Comparison of ENCODE assay signal across 28 cellular contexts in genomic region chr20:36929691-36930090, GRCh38. TPM values are rescaled to one million over a fixed set of nuclear protein-coding genes. Genes with fewer than 3 reads are reported as not detected.
A peak's percentile ranks its signal among the peaks of the same experiment; 100 is the strongest.
DNase-seq lines count a peak whose midpoint lies in the region; ATAC-seq, FAIRE-seq and TF ChIP-seq lines count a peak whose summit lies in the region.
"Had no signal": no experiment of that assay in that cellular context is flagged by ENCODE, and none has a peak within 500 bp of the region (broad histone marks: within the 10 kb centered on the region; RNA-seq: fewer than 3 reads in every experiment).

No MANE protein-coding gene starts in this region.

- H3K4me2 ChIP-seq in HepG2 (ENCODE audit: low read depth, low read length): no peak overlapping the region

- no peak for FAIRE-seq in HepG2 (lab: Jason Lieb, UNC)
- FAIRE-seq: colon, endometrium, GM12891, K562 had no signal

- TF ChIP-seq CTCF in HepG2 (CRISPR knock-in tag; IDR thresholded peaks at IDR 0.05): no peak
- TF ChIP-seq CTCF in right lobe of liver (IDR thresholded peaks at IDR 0.05): no peak
- TF ChIP-seq CTCF in tibial nerve (IDR thresholded peaks at IDR 0.05): no peak

- H3K4me1 Mint-ChIP-seq in T-cell: peaks cover 61 to 74% (median 62%) of the 10 kb centered on the region in 3 donors
- H3K4me1 Mint-ChIP-seq in dendritic cell treated with granulocyte-macrophage colony-stimulating factor and Interleukin-4, amounts not matched to agents 40 ng/mL and 50 ng/mL, for 4 days (ENCODE audit: low read depth): peaks cover 58% of the 10 kb centered on the region
- H3K4me1 Mint-ChIP-seq: brain, WTC11 had no signal

- H3K9me3 ChIP-seq in HepG2 (ENCODE audit: low read length): no peaks in the 10 kb centered on the region
- H3K9me3 ChIP-seq in right lobe of liver: no peaks in the 10 kb centered on the region
- no peaks in the 10 kb centered on the region for H3K9me3 ChIP-seq in tibial nerve

- no peak overlapping the region for H3K27ac ChIP-seq in HepG2 (ENCODE audit: extremely low read length, insufficient read depth, low read length)
- H3K27ac ChIP-seq in right lobe of liver: no peak overlapping the region
- peak overlapping the region in 3 of 4 donors; percentile 67 to 99 (median 90) for H3K27ac ChIP-seq in tibial nerve

- 97% methylated on average over 6 of the region's 6 CpGs for WGBS in HepG2 (ENCODE audit: low lambda C conversion rate)
- 97% methylated on average over 6 of the region's 6 CpGs for WGBS in right lobe of liver (ENCODE audit: insufficient coverage, low coverage, low lambda C conversion rate, missing lambda C conversion rate)
- 91 to 96% methylated on average over 6 of the region's 6 CpGs for WGBS in tibial nerve, 2 donors

- TF ChIP-seq RAD21 in HepG2 (CRISPR knock-in tag; IDR thresholded peaks at IDR 0.05): no peak

- no TSS peak for BruUV-seq in HepG2 (replicated peaks; lab: Mats Ljungman, UMichigan)

- ATAC-seq in HepG2 (no peak), right lobe of liver (no peak), T-cell (replicated peaks in 1 of 4) (no peak)
- ATAC-seq: K562; stimulated activated naive CD8-positive, alpha-beta T cell treated with anti-CD3 and anti-CD28 coated beads, Interleukin-15, Interleukin-2, amounts not matched to agents 100 U/mL and 50 U/mL, for 24 hours; WTC11 had no signal

- intact Hi-C loops in HepG2 (cut with micrococcal nuclease; ENCODE audit: unreplicated experiment) (no loop called here), right lobe of liver (cut with DNase I) (no loop called here)
- intact Hi-C loops in dendritic cell treated with granulocyte-macrophage colony-stimulating factor and Interleukin-4, amounts not matched to agents 40 ng/mL and 50 ng/mL, for 4 days (cut with micrococcal nuclease): loop anchor here (10.0 kb wide), 1 partner anchor 155 kb away; no protein-coding TSS in a partner anchor

- TF ChIP-seq EP300 in HepG2 (IDR thresholded peaks at IDR 0.05; ENCODE audit: low read depth in 2 of 2, low read length in 2 of 2) (no peak), HepG2 (CRISPR knock-in tag; IDR thresholded peaks at IDR 0.05; ENCODE audit: borderline replicate concordance) (no peak), tibial nerve (IDR thresholded peaks at IDR 0.05) (no peak)

- no peaks in the 10 kb centered on the region for H3K9me3 Mint-ChIP-seq in T-cell
- no peaks in the 10 kb centered on the region for H3K9me3 Mint-ChIP-seq in dendritic cell treated with granulocyte-macrophage colony-stimulating factor and Interleukin-4, amounts not matched to agents 40 ng/mL and 50 ng/mL, for 4 days
- H3K9me3 Mint-ChIP-seq: brain, WTC11 had no signal

- H3K4me3 ChIP-seq in HepG2 (replicated peaks in 1 of 3; ENCODE audit: insufficient read depth in 1 of 3, low read depth in 2 of 3, low read length in 3 of 3) (no peak overlapping the region), right lobe of liver (no peak overlapping the region), tibial nerve (no peak overlapping the region)
- H3K4me3 ChIP-seq: K562, skin epidermis had no signal

- POLR2A ChIA-PET in HepG2 (lab: Yijun Ruan, JAX) (no interaction called here), T-cell (lab: Charles Lee) (interaction anchor here in 1 of 2 donors (0.6 kb wide), 1 partner anchor 18 kb away, joined by 3 read pairs; no protein-coding TSS in a partner anchor)

- H3K79me2 ChIP-seq in HepG2 (ENCODE audit: insufficient read depth, low read length): no peaks in the 10 kb centered on the region

- DNase-seq in HepG2 (ENCODE audit: low spot score): no peak
- DNase-seq in right lobe of liver: no peak
- DNase-seq in T-cell: no peak
- DNase-seq in tibial nerve (ENCODE audit: low spot score in 2 of 2): no peak
- DNase-seq in COLO829 (ENCODE audit: low spot score): no peak
- no peak for DNase-seq in DMS153 (lab: John Stamatoyannopoulos, UW)
- no peak for DNase-seq in amygdala (lab: John Stamatoyannopoulos, UW)
- DNase-seq: COR-L47; glutamatergic neuron; kidney glomerular epithelial cell; NCI-H146; NCI-H2171 treated with DMSO at 0.1 percent for 48 hours; NCI-H524 treated with DMSO at 0.1 percent for 48 hours; stimulated activated CD4-positive, alpha-beta T cell treated with anti-CD3 and anti-CD28 coated beads, Interleukin-2, amount 100 ng/mL, for 48 hours; stimulated activated naive CD8-positive, alpha-beta T cell treated with anti-CD3 and anti-CD28 coated beads, Interleukin-15, Interleukin-2, amounts not matched to agents 100 U/mL and 50 U/mL, for 24 hours; T-helper 9 cell; trophoblast cell had no signal

- CTCF ChIA-PET in HepG2 (lab: Yijun Ruan, JAX; ENCODE audit: low intra/inter-chr PET ratio, low total read pairs): no interaction called here
- CTCF ChIA-PET in T-cell (lab: Charles Lee): interaction anchor here in 1 of 2 donors (0.7 to 1.3 kb wide), 2 partner anchors 40 to 248 kb away, joined by 4 read pairs; no protein-coding TSS in a partner anchor

- no peaks in the 10 kb centered on the region for H4K20me1 ChIP-seq in HepG2 (ENCODE audit: insufficient read depth, low read length)

- no peaks in the 10 kb centered on the region for H3K27me3 Mint-ChIP-seq in T-cell
- H3K27me3 Mint-ChIP-seq in dendritic cell treated with granulocyte-macrophage colony-stimulating factor and Interleukin-4, amounts not matched to agents 40 ng/mL and 50 ng/mL, for 4 days: no peaks in the 10 kb centered on the region
- H3K27me3 Mint-ChIP-seq: brain had no signal

- no peak overlapping the region for H3K9ac ChIP-seq in HepG2 (ENCODE audit: insufficient read depth, low read depth, low read length)

- no peak for TF ChIP-seq POLR2A in HepG2 (IDR thresholded peaks at IDR 0.05; ENCODE audit: insufficient read depth in 1 of 2, low read depth in 2 of 2, low read length in 2 of 2)
- no peak for TF ChIP-seq POLR2A in right lobe of liver (IDR thresholded peaks at IDR 0.05)
- TF ChIP-seq POLR2A in tibial nerve (IDR thresholded peaks at IDR 0.05): no peak

- peak overlapping the region in 1 of 3 donors; percentile 78 for H3K4me3 Mint-ChIP-seq in T-cell
- H3K4me3 Mint-ChIP-seq in dendritic cell treated with granulocyte-macrophage colony-stimulating factor and Interleukin-4, amounts not matched to agents 40 ng/mL and 50 ng/mL, for 4 days: no peak overlapping the region
- H3K4me3 Mint-ChIP-seq: brain, WTC11 had no signal

- peaks cover 2 to 19% of the 10 kb centered on the region in 2 experiments; a peak in 3 of 5 replicates for H3K36me3 ChIP-seq in HepG2 (replicated peaks in 1 of 2; ENCODE audit: control insufficient read depth in 1 of 2, insufficient read depth in 2 of 2, low read length in 2 of 2)
- H3K36me3 ChIP-seq in right lobe of liver: peaks cover 0 to 34% (median 17%) of the 10 kb centered on the region in 4 donors
- peaks cover 9 to 99% (median 31%) of the 10 kb centered on the region in 3 donors for H3K36me3 ChIP-seq in tibial nerve

- peaks cover 48% of the 10 kb centered on the region for H3K4me1 ChIP-seq in HepG2 (ENCODE audit: insufficient read depth, low read length)
- peaks cover 0 to 30% (median 15%) of the 10 kb centered on the region in 4 donors for H3K4me1 ChIP-seq in right lobe of liver
- peaks cover 0 to 87% (median 25%) of the 10 kb centered on the region in 4 donors for H3K4me1 ChIP-seq in tibial nerve

- H3K27me3 ChIP-seq in HepG2 (ENCODE audit: control insufficient read depth in 1 of 2, insufficient read depth in 2 of 2, low read length in 2 of 2) (no peaks in the 10 kb centered on the region), right lobe of liver (no peaks in the 10 kb centered on the region), tibial nerve (no peaks in the 10 kb centered on the region)

- peak overlapping the region; percentile 95 to 97 for H3K27ac Mint-ChIP-seq in T-cell
- peak overlapping the region; percentile 77 for H3K27ac Mint-ChIP-seq in dendritic cell treated with granulocyte-macrophage colony-stimulating factor and Interleukin-4, amounts not matched to agents 40 ng/mL and 50 ng/mL, for 4 days
- H3K27ac Mint-ChIP-seq: brain, WTC11 had no signal

- in situ Hi-C loops in HepG2 (cut with HindIII; ENCODE audit: extremely low pct_ligation_motif_present, low pct_unique_long_range_greater_than_20kb): no loop called here

- H2AFZ ChIP-seq in HepG2 (ENCODE audit: low read length): no peak overlapping the region

- H3K36me3 Mint-ChIP-seq in T-cell: peaks cover 65% of the 10 kb centered on the region
- peaks cover 100% of the 10 kb centered on the region for H3K36me3 Mint-ChIP-seq in dendritic cell treated with granulocyte-macrophage colony-stimulating factor and Interleukin-4, amounts not matched to agents 40 ng/mL and 50 ng/mL, for 4 days (ENCODE audit: low read depth)

RNA-seq across cellular contexts. Expression of gene SAMHD1, which starts 21.8 kb away (rescaled TPM):
- total RNA-seq in HepG2 (2016; rRNA removed; fragmentation: Illumina TruSeq; extraction: Trizol): 43.5 and 57.7 TPM in 2 replicates
- total RNA-seq in HepG2 (2016; cell fraction: cytosol; rRNA removed; fragmentation: Illumina TruSeq; extraction: Trizol; ENCODE audit: low read depth): 5.2 and 6.2 TPM in 2 replicates
- 41.4 and 56.8 TPM in 2 replicates for total RNA-seq in HepG2 (2016; cell fraction: insoluble cytoplasmic fraction; rRNA removed; fragmentation: Illumina TruSeq; extraction: Trizol)
- 13.7 and 15.1 TPM in 2 replicates for total RNA-seq in HepG2 (2016; cell fraction: membrane; rRNA removed; fragmentation: Illumina TruSeq; extraction: Trizol)
- 37.8 and 40.5 TPM in 2 replicates for total RNA-seq in HepG2 (2016; cell fraction: nucleus; rRNA removed; fragmentation: Illumina TruSeq; extraction: Trizol)
- polyA plus RNA-seq in HepG2 (2011; rRNA removed): 13.2 and 16.9 TPM in 2 replicates
- 7.9 and 11.7 TPM in 2 replicates for polyA plus RNA-seq in HepG2 (2011; cell fraction: cytosol; rRNA removed)
- polyA plus RNA-seq in HepG2 (2011; cell fraction: nucleus; rRNA removed): 7.0 and 9.0 TPM in 2 replicates
- 15.7 and 17.1 TPM in 2 replicates for polyA plus RNA-seq in HepG2 (2012)
- 3.2 and 3.7 TPM in 2 replicates for polyA plus RNA-seq in HepG2 (2016; cell fraction: cytosol; fragmentation: Illumina TruSeq; extraction: Trizol; ENCODE audit: low read depth)
- polyA plus RNA-seq in HepG2 (2016; cell fraction: insoluble cytoplasmic fraction; fragmentation: Illumina TruSeq; extraction: Trizol; ENCODE audit: low read depth): 44.6 and 50.6 TPM in 2 replicates
- polyA plus RNA-seq in HepG2 (2016; cell fraction: membrane; fragmentation: Illumina TruSeq; extraction: Trizol; ENCODE audit: low read depth): 9.0 and 11.0 TPM in 2 replicates
- 34.9 and 36.6 TPM in 2 replicates for polyA plus RNA-seq in HepG2 (2016; cell fraction: nucleus; fragmentation: Illumina TruSeq; extraction: Trizol; ENCODE audit: insufficient read depth, low read depth)
- polyA minus RNA-seq in HepG2 (2011; rRNA and poly(A)+ RNA removed; ENCODE audit: low replicate concordance): 27.0 and 42.7 TPM in 2 replicates
- 17.3 and 22.0 TPM in 2 replicates for polyA minus RNA-seq in HepG2 (2011; cell fraction: cytosol; rRNA and poly(A)+ RNA removed)
- polyA minus RNA-seq in HepG2 (2011; cell fraction: nucleus; rRNA and poly(A)+ RNA removed): 42.0 and 50.0 TPM in 2 replicates
- total RNA-seq in right lobe of liver: 10 to 100 TPM; 22.6 to 40.5 (median 30.7) TPM
- 100 to 1,000 TPM; 218 to 437 (median 244) TPM for total RNA-seq in T-cell
- total RNA-seq in tibial nerve: 100 to 1,000 TPM; 466 to 595 (median 566) TPM

RNA-seq across cellular contexts. Expression of gene TLDC2, which starts 53.8 kb away (rescaled TPM):
- total RNA-seq in HepG2 (2016; rRNA removed; fragmentation: Illumina TruSeq; extraction: Trizol) (1.2 and 1.6 TPM in 2 replicates), right lobe of liver (under 1 TPM in 1 of 6 experiments, not detected in 5; 0.43 TPM), T-cell (under 1 TPM in 1 of 5 donors, not detected in 4; 0.33 TPM), tibial nerve (not detected)
- 0.62 and 0.81 TPM in 2 replicates for total RNA-seq in HepG2 (2016; cell fraction: cytosol; rRNA removed; fragmentation: Illumina TruSeq; extraction: Trizol; ENCODE audit: low read depth)
- 1.4 and 1.9 TPM in 2 replicates for total RNA-seq in HepG2 (2016; cell fraction: insoluble cytoplasmic fraction; rRNA removed; fragmentation: Illumina TruSeq; extraction: Trizol)
- 0.99 and 1.00 TPM in 2 replicates for total RNA-seq in HepG2 (2016; cell fraction: membrane; rRNA removed; fragmentation: Illumina TruSeq; extraction: Trizol)
- 0.91 and 1.4 TPM in 2 replicates for total RNA-seq in HepG2 (2016; cell fraction: nucleus; rRNA removed; fragmentation: Illumina TruSeq; extraction: Trizol)
- 0.69 and 1.5 TPM in 2 replicates for polyA plus RNA-seq in HepG2 (2011; rRNA removed)
- 0.95 and 1.1 TPM in 2 replicates for polyA plus RNA-seq in HepG2 (2011; cell fraction: cytosol; rRNA removed)
- polyA plus RNA-seq in HepG2 (2011; cell fraction: nucleus; rRNA removed): 0.54 and 1.2 TPM in 2 replicates
- 0.45 and 1.3 TPM in 2 replicates for polyA plus RNA-seq in HepG2 (2012)
- 0.27 and 0.36 TPM in 2 replicates for polyA plus RNA-seq in HepG2 (2016; cell fraction: cytosol; fragmentation: Illumina TruSeq; extraction: Trizol; ENCODE audit: low read depth)
- polyA plus RNA-seq in HepG2 (2016; cell fraction: insoluble cytoplasmic fraction; fragmentation: Illumina TruSeq; extraction: Trizol; ENCODE audit: low read depth): 1.3 and 1.7 TPM in 2 replicates
- 0.85 and 0.96 TPM in 2 replicates for polyA plus RNA-seq in HepG2 (2016; cell fraction: membrane; fragmentation: Illumina TruSeq; extraction: Trizol; ENCODE audit: low read depth)
- 0.45 and 0.70 TPM in 2 replicates for polyA plus RNA-seq in HepG2 (2016; cell fraction: nucleus; fragmentation: Illumina TruSeq; extraction: Trizol; ENCODE audit: insufficient read depth, low read depth)
- polyA minus RNA-seq in HepG2 (2011; rRNA and poly(A)+ RNA removed; ENCODE audit: low replicate concordance): 1.4 TPM in 1 of 2 replicates, not detected in the other
- polyA minus RNA-seq in HepG2 (2011; cell fraction: cytosol; rRNA and poly(A)+ RNA removed): 1.2 TPM in 1 of 2 replicates, not detected in the other
- polyA minus RNA-seq in HepG2 (2011; cell fraction: nucleus; rRNA and poly(A)+ RNA removed): 2.2 TPM in 2 replicates
- total RNA-seq: K562, lung microvascular endothelial cell, pulmonary artery endothelial cell, RPMI7951 had no signal
- polyA plus RNA-seq: K562 had no signal

Comparison
In these comparisons a context has a peak if more than half of its experiments do, and no peak if none do; other contexts are left out.
1. H3K27ac ChIP-seq: peak in tibial nerve (3 of 4); none in HepG2 (single experiment) and right lobe of liver (0 of 3).